In the genomic region with DNA sequence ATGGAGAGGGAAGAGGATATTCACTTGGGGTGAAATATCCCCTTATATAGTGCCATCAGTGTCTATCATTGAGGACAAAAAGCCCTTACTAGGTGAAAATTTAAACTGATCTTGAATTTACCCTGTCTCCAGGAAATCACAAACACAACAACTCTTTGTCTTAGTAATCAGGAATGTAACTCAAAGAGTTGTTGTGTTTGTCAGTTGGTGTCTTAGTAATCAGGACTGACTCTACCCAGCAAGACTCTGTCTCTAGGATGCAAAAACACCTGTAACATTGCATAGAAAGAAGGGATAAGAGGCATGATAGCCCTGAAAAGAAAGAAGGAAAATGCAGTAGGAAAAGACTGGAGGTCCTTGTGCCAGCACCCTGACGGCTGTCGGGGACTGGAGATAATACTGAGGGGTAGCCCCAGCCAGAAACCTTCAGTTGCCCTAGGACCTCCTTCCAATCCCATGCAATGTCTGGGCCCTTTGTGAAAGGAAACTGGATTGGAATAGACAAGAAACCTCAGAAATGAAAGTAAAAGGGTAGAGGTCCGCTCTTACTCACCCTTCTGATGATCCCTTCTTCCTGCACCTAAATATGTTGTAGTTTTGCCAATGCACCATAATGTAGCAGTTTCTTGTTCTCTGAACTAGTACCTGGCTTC, we compare ENCODE assay signal across 10 cellular contexts. TPM values are rescaled to one million over a fixed set of nuclear protein-coding genes. Genes with fewer than 3 reads are reported as not detected.
A peak's percentile ranks its signal among the peaks of the same experiment; 100 is the strongest.
DNase-seq lines count a peak whose midpoint lies in the region; ATAC-seq, FAIRE-seq and TF ChIP-seq lines count a peak whose summit lies in the region.
"Had no signal": no experiment of that assay in that cellular context is flagged by ENCODE, and none has a peak within 500 bp of the region (broad histone marks: within the 10 kb centered on the region; RNA-seq: fewer than 3 reads in every experiment).

No MANE protein-coding gene starts in this region.

- no peaks in the 10 kb centered on the region for H3K27me3 ChIP-seq in CD8-positive, alpha-beta memory T cell (ENCODE audit: insufficient read depth, low read length, poor library complexity, severe bottlenecking)
- H3K27me3 ChIP-seq in esophagus squamous epithelium: no peaks in the 10 kb centered on the region

- peaks cover 6% of the 10 kb centered on the region for H3K9me3 ChIP-seq in CD8-positive, alpha-beta memory T cell (ENCODE audit: low read length)
- peaks cover 37% of the 10 kb centered on the region for H3K9me3 ChIP-seq in KOPT-K1 (ENCODE audit: insufficient read depth, low read length, poor library complexity, severe bottlenecking)
- H3K9me3 ChIP-seq in esophagus squamous epithelium: peaks cover 0 to 28% (median 5%) of the 10 kb centered on the region in 3 donors

- no peak for FAIRE-seq in frontal cortex (lab: Jason Lieb, UNC)

- no peak for TF ChIP-seq POLR2A in esophagus squamous epithelium (IDR thresholded peaks at IDR 0.05)

- no peaks in the 10 kb centered on the region for H3K36me3 ChIP-seq in CD8-positive, alpha-beta memory T cell (ENCODE audit: insufficient read depth, low read length)
- peaks cover 14% of the 10 kb centered on the region for H3K36me3 ChIP-seq in KOPT-K1 (ENCODE audit: insufficient read depth, low read length)
- peaks cover 0 to 12% (median 0%) of the 10 kb centered on the region in 3 donors for H3K36me3 ChIP-seq in esophagus squamous epithelium

- H3K27ac Mint-ChIP-seq in CD8-positive, alpha-beta memory T cell: peak overlapping the region in 3 of 8 donors; percentile 20 to 72 (median 21)
- H3K27ac Mint-ChIP-seq: brain had no signal

- WGBS in esophagus squamous epithelium, 2 donors: 73 to 92% methylated on average over 3 of the region's 3 CpGs

- no peaks in the 10 kb centered on the region for H3K4me1 ChIP-seq in CD8-positive, alpha-beta memory T cell (ENCODE audit: insufficient read depth, low read length)
- no peaks in the 10 kb centered on the region for H3K4me1 ChIP-seq in esophagus squamous epithelium

- intact Hi-C loops in esophagus squamous epithelium (cut with DNase I): no loop called here

- no peaks in the 10 kb centered on the region for H3K27me3 Mint-ChIP-seq in CD8-positive, alpha-beta memory T cell
- H3K27me3 Mint-ChIP-seq: brain had no signal

- H3K4me1 Mint-ChIP-seq in CD8-positive, alpha-beta memory T cell: peaks cover 7 to 9% (median 8%) of the 10 kb centered on the region in 3 donors
- H3K4me1 Mint-ChIP-seq: brain had no signal

- H3K27ac ChIP-seq in CD8-positive, alpha-beta memory T cell (ENCODE audit: low read depth, low read length): peak overlapping the region; percentile 43
- H3K27ac ChIP-seq in KOPT-K1 (ENCODE audit: low read depth, low read length, poor library complexity, severe bottlenecking) (peak overlapping the region; percentile 11), esophagus squamous epithelium (no peak overlapping the region)

- TF ChIP-seq CTCF in fibroblast of the aortic adventitia (IDR thresholded peaks at IDR 0.05; ENCODE audit: insufficient read depth, low read length) (no peak), esophagus squamous epithelium (IDR thresholded peaks at IDR 0.05) (no peak)

- peak overlapping the region in 5 of 7 donors; percentile 29 to 68 (median 35) for H3K4me3 Mint-ChIP-seq in CD8-positive, alpha-beta memory T cell

- POLR2A ChIA-PET in CD8-positive, alpha-beta memory T cell (lab: Charles Lee): no interaction called here

- peaks cover 5 to 18% (median 16%) of the 10 kb centered on the region in 5 donors for H3K9me3 Mint-ChIP-seq in CD8-positive, alpha-beta memory T cell

- ATAC-seq in GM19395 (IDR thresholded peaks at IDR 0.05; ENCODE audit: unreplicated experiment): peak; percentile 71

- H3K36me3 Mint-ChIP-seq in CD8-positive, alpha-beta memory T cell: peaks cover 1 to 22% (median 14%) of the 10 kb centered on the region in 3 donors

- H3K4me3 ChIP-seq in CD8-positive, alpha-beta memory T cell (ENCODE audit: low read length): peak overlapping the region; percentile 14
- H3K4me3 ChIP-seq in fibroblast of the aortic adventitia (ENCODE audit: low read depth, low read length): peak overlapping the region; percentile 45
- H3K4me3 ChIP-seq in esophagus squamous epithelium: peak overlapping the region in 1 of 4 donors; percentile 12

- CTCF ChIA-PET in CD8-positive, alpha-beta memory T cell (lab: Charles Lee): interaction anchor here (0.9 to 1.9 kb wide), 6 partner anchors 12 to 276 kb away, joined by 3 to 12 read pairs (median 4); no protein-coding TSS in a partner anchor

- DNase-seq in CD8-positive, alpha-beta memory T cell: no peak
- no peak for DNase-seq in fibroblast of the aortic adventitia (ENCODE audit: low read depth)
- DNase-seq in frontal cortex (ENCODE audit: low spot score in 2 of 2): no peak
- DNase-seq in stimulated activated CD4-positive, alpha-beta T cell treated with anti-CD3 and anti-CD28 coated beads, Interleukin-4, amount 100 ng/mL, for 24 hours: no peak
- no peak for DNase-seq in esophagus squamous epithelium (lab: John Stamatoyannopoulos, UW)
- DNase-seq in T1000 (lab: John Stamatoyannopoulos, UW): no peak
- DNase-seq: NCI-H1436 treated with DMSO at 0.1 percent for 48 hours had no signal

RNA-seq across cellular contexts. Expression of gene HMGB2, which starts 45.3 kb away (rescaled TPM):
- total RNA-seq in CD8-positive, alpha-beta memory T cell: 100 to 1,000 TPM; 341 to 342 TPM
- polyA plus RNA-seq in CD8-positive, alpha-beta memory T cell: 212 TPM
- total RNA-seq in fibroblast of the aortic adventitia (ENCODE audit: low replicate concordance) (23.5 and 113 TPM in 2 replicates), frontal cortex (22.0 TPM), esophagus squamous epithelium (10 to 100 TPM; 27.3 to 83.6 (median 65.3) TPM)

Comparison
In these comparisons a context has a peak if more than half of its experiments do, and no peak if none do; other contexts are left out.
1. H3K27ac ChIP-seq: peak in CD8-positive, alpha-beta memory T cell (single experiment) and KOPT-K1 (single experiment); none in esophagus squamous epithelium (0 of 4).